Comparison of ENCODE assay signal across 29 cellular contexts in genomic region chr22:39674536-39674935, GRCh38.
A peak's percentile ranks its signal among the peaks of the same experiment; 100 is the strongest.
DNase-seq lines count a peak whose midpoint lies in the region; ATAC-seq and TF ChIP-seq lines count a peak whose summit lies in the region.
"Had no signal": no experiment of that assay in that cellular context is flagged by ENCODE, and none has a peak within 500 bp of the region (broad histone marks: within the 10 kb centered on the region; RNA-seq: fewer than 3 reads in every experiment).

No MANE protein-coding gene starts in this region.

- peaks cover 16% of the 10 kb centered on the region for H3K27me3 ChIP-seq in kidney epithelial cell (ENCODE audit: control insufficient read depth, insufficient read depth, low read length)
- H3K27me3 ChIP-seq: brain microvascular endothelial cell, colonic mucosa, SJCRH30 had no signal

- no peak for DNase-seq in activated naive CD4-positive, alpha-beta T cell (lab: John Stamatoyannopoulos, UW)
- DNase-seq in RPMI7951 (ENCODE audit: low read depth) (peak; percentile 30), kidney epithelial cell (ENCODE audit: low read depth) (peak; percentile 14), GOT3 (lab: John Stamatoyannopoulos, UW) (no peak), KG1 (lab: John Stamatoyannopoulos, UW) (no peak)
- no peak for DNase-seq in activated CD4-positive, CD25-positive, alpha-beta regulatory T cell treated with anti-CD3 and anti-CD28 coated beads, Interleukin-2, amount 50 U/mL, for 72 hours
- DNase-seq in stimulated activated naive CD8-positive, alpha-beta T cell treated with anti-CD3 and anti-CD28 coated beads, Interleukin-15, Interleukin-2, amounts not matched to agents 100 U/mL and 50 U/mL, for 24 hours: no peak
- DNase-seq: 8988T; activated CD4-positive, alpha-beta T cell treated with anti-CD3 and anti-CD28 coated beads for 1 hour; activated gamma-delta T cell treated with Interleukin-2 at 50 U/mL for 16 hours; brain microvascular endothelial cell; colonic mucosa; DND-41; endodermal cell; esophagus squamous epithelium; HFFc6; lower lobe of right lung; NCI-H1417; NCI-H2081; NCI-H446 treated with DMSO at 0.1 percent for 48 hours; posterior cingulate gyrus; SJCRH30; stimulated activated CD4-positive, alpha-beta T cell treated with anti-CD3 and anti-CD28 coated beads, Interleukin-15, amount 100 ng/mL, for 24 hours; stomach; tibial artery had no signal

- TF ChIP-seq CTCF in kidney epithelial cell (IDR thresholded peaks at IDR 0.05; ENCODE audit: insufficient read depth, low read length, poor library complexity, severe bottlenecking): no peak

- ATAC-seq in stimulated activated naive CD8-positive, alpha-beta T cell treated with anti-CD3 and anti-CD28 coated beads, Interleukin-15, Interleukin-2, amounts not matched to agents 100 U/mL and 50 U/mL, for 24 hours: no peak
- ATAC-seq: lower lobe of right lung, sciatic nerve had no signal

- no peaks in the 10 kb centered on the region for H3K4me1 Mint-ChIP-seq in activated naive CD4-positive, alpha-beta T cell treated with anti-CD3 and anti-CD28 coated beads, Interleukin-2, amount 50 U/mL, for 24 hours
- H3K4me1 Mint-ChIP-seq: B cell, endodermal cell, IgD-negative memory B cell had no signal

- H3K27me3 Mint-ChIP-seq in activated naive CD4-positive, alpha-beta T cell treated with anti-CD3 and anti-CD28 coated beads, Interleukin-2, amount 50 U/mL, for 24 hours: no peaks in the 10 kb centered on the region

- no peaks in the 10 kb centered on the region for H3K36me3 ChIP-seq in kidney epithelial cell (ENCODE audit: control insufficient read depth, insufficient read depth, low read length)
- H3K36me3 ChIP-seq: brain microvascular endothelial cell, colonic mucosa, esophagus squamous epithelium, lower lobe of right lung, SJCRH30, tibial artery had no signal

- no peak overlapping the region for H3K4me3 Mint-ChIP-seq in activated naive CD4-positive, alpha-beta T cell treated with anti-CD3 and anti-CD28 coated beads, Interleukin-2, amount 50 U/mL, for 24 hours
- H3K4me3 Mint-ChIP-seq: B cell, endodermal cell, HFFc6 had no signal

- peak overlapping the region; percentile 5 for H3K27ac Mint-ChIP-seq in activated naive CD4-positive, alpha-beta T cell treated with anti-CD3 and anti-CD28 coated beads, Interleukin-2, amount 50 U/mL, for 24 hours
- H3K27ac Mint-ChIP-seq: B cell, endodermal cell, HFFc6 had no signal

- peaks cover 9% of the 10 kb centered on the region for H3K9me3 Mint-ChIP-seq in activated naive CD4-positive, alpha-beta T cell treated with anti-CD3 and anti-CD28 coated beads, Interleukin-2, amount 50 U/mL, for 24 hours

- peaks cover 36% of the 10 kb centered on the region for H3K36me3 Mint-ChIP-seq in activated naive CD4-positive, alpha-beta T cell treated with anti-CD3 and anti-CD28 coated beads, Interleukin-2, amount 50 U/mL, for 24 hours

- no peak overlapping the region for H3K4me3 ChIP-seq in kidney epithelial cell (ENCODE audit: low read depth, low read length)
- H3K4me3 ChIP-seq: colonic mucosa, esophagus squamous epithelium, lower lobe of right lung, SJCRH30, stomach, tibial artery had no signal

Comparison
In these comparisons a context has a peak if more than half of its experiments do, and no peak if none do; other contexts are left out.
1. DNase-seq: peak in RPMI7951 (single experiment) and kidney epithelial cell (single experiment); none in activated naive CD4-positive, alpha-beta T cell (0 of 4), activated CD4-positive, CD25-positive, alpha-beta regulatory T cell treated with anti-CD3 and anti-CD28 coated beads, Interleukin-2, amount 50 U/mL, for 72 hours (single experiment), GOT3 (single experiment), stimulated activated naive CD8-positive, alpha-beta T cell treated with anti-CD3 and anti-CD28 coated beads, Interleukin-15, Interleukin-2, amounts not matched to agents 100 U/mL and 50 U/mL, for 24 hours (single experiment) and KG1 (single experiment).